1 cellular context compared by ENCODE assay signal in genomic region chr9:94507531-94508258, GRCh38.
TF ChIP-seq lines count a peak whose summit lies in the region.

No MANE protein-coding gene starts in this region.

TF ChIP-seq in HepG2, 621 proteins besides CTCF, POLR2A, EP300 and RAD21 (continued from another document and continues in another):
- TF ChIP-seq ZNF468 (CRISPR knock-in tag; IDR thresholded peaks at IDR 0.05) (no peak), ZNF879 (CRISPR knock-in tag; IDR thresholded peaks at IDR 0.05) (no peak), ZNF337 (CRISPR knock-in tag; IDR thresholded peaks at IDR 0.05; ENCODE audit: borderline replicate concordance, low read depth) (no peak), ZNF260 (CRISPR knock-in tag; IDR thresholded peaks at IDR 0.05; ENCODE audit: borderline replicate concordance, low read depth) (no peak), THAP7 (CRISPR knock-in tag; IDR thresholded peaks at IDR 0.05) (no peak), ZNF446 (CRISPR knock-in tag; IDR thresholded peaks at IDR 0.05) (no peak), BATF2 (CRISPR knock-in tag; IDR thresholded peaks at IDR 0.05) (no peak), ZNF549 (CRISPR knock-in tag; IDR thresholded peaks at IDR 0.05) (no peak), FOXM1 (CRISPR knock-in tag; IDR thresholded peaks at IDR 0.05) (no peak), GLI4 (CRISPR knock-in tag; IDR thresholded peaks at IDR 0.05; ENCODE audit: borderline replicate concordance) (no peak), PHF5A (CRISPR knock-in tag; IDR thresholded peaks at IDR 0.05; ENCODE audit: low read depth, unreplicated experiment) (no peak), USF2 (IDR thresholded peaks at IDR 0.05; ENCODE audit: low read depth, low read length) (no peak), USF2 (CRISPR knock-in tag; IDR thresholded peaks at IDR 0.05; ENCODE audit: borderline replicate concordance) (no peak), ZNF207 (IDR thresholded peaks at IDR 0.05; ENCODE audit: borderline replicate concordance) (no peak), ZNF891 (CRISPR knock-in tag; IDR thresholded peaks at IDR 0.05) (no peak), ZNF432 (CRISPR knock-in tag; IDR thresholded peaks at IDR 0.05; ENCODE audit: borderline replicate concordance) (no peak), HHEX (CRISPR knock-in tag; IDR thresholded peaks at IDR 0.05) (0 out of 2 replicates have a peak, but pooled peaks have one; percentile 56), ETS1 (CRISPR knock-in tag; IDR thresholded peaks at IDR 0.05) (no peak), POLR2AphosphoS2 (IDR thresholded peaks at IDR 0.05; ENCODE audit: low read depth, low read length) (no peak), KMT2A (CRISPR knock-in tag; IDR thresholded peaks at IDR 0.05) (no peak; the same call in 1 of the 2 replicates), ZNF484 (CRISPR knock-in tag; IDR thresholded peaks at IDR 0.05; ENCODE audit: borderline replicate concordance, low read depth) (no peak), ZNF335 (CRISPR knock-in tag; IDR thresholded peaks at IDR 0.05) (no peak), ELF3 (CRISPR knock-in tag; IDR thresholded peaks at IDR 0.05) (peak; percentile 46; the same call in 1 of the 2 replicates), SMAD3 (CRISPR knock-in tag; IDR thresholded peaks at IDR 0.05) (0 out of 2 replicates have a peak, but pooled peaks have one; percentile 34), TFE3 (CRISPR knock-in tag; IDR thresholded peaks at IDR 0.05) (peak; percentile 80), HNRNPUL1 (IDR thresholded peaks at IDR 0.05; ENCODE audit: low read depth, low read length) (no peak), ZNF281 (CRISPR knock-in tag; IDR thresholded peaks at IDR 0.05; ENCODE audit: borderline replicate concordance) (peak; percentile 40; the same call in 1 of the 2 replicates), CERS6 (CRISPR knock-in tag; IDR thresholded peaks at IDR 0.05) (no peak), MAFG (CRISPR knock-in tag; IDR thresholded peaks at IDR 0.05) (no peak), PRDM15 (CRISPR knock-in tag; IDR thresholded peaks at IDR 0.05) (no peak), DNMT3B (CRISPR knock-in tag; conservative IDR thresholded peaks at IDR 0.05) (no peak), ZSCAN22 (CRISPR knock-in tag; IDR thresholded peaks at IDR 0.05) (no peak), GFI1 (CRISPR knock-in tag; IDR thresholded peaks at IDR 0.05; ENCODE audit: borderline replicate concordance) (0 out of 2 replicates have a peak, but pooled peaks have one; percentile 38), ZKSCAN5 (CRISPR knock-in tag; IDR thresholded peaks at IDR 0.05) (no peak), ZIK1 (CRISPR knock-in tag; IDR thresholded peaks at IDR 0.05; ENCODE audit: borderline replicate concordance, low read depth) (no peak), CENPBD1 (CRISPR knock-in tag; IDR thresholded peaks at IDR 0.05; ENCODE audit: borderline replicate concordance, low read depth) (no peak), ZFP90 (CRISPR knock-in tag; IDR thresholded peaks at IDR 0.05; ENCODE audit: borderline replicate concordance) (no peak), ZNF670 (CRISPR knock-in tag; IDR thresholded peaks at IDR 0.05; ENCODE audit: borderline replicate concordance) (no peak), ZNF784 (CRISPR knock-in tag; IDR thresholded peaks at IDR 0.05; ENCODE audit: borderline replicate concordance) (no peak), TEAD3 (CRISPR knock-in tag; optimal IDR thresholded peaks at IDR 0.05; ENCODE audit: borderline replicate concordance) (peak; percentile 46)
